Comparison of ENCODE assay signal across 18 cellular contexts in the genomic region with DNA sequence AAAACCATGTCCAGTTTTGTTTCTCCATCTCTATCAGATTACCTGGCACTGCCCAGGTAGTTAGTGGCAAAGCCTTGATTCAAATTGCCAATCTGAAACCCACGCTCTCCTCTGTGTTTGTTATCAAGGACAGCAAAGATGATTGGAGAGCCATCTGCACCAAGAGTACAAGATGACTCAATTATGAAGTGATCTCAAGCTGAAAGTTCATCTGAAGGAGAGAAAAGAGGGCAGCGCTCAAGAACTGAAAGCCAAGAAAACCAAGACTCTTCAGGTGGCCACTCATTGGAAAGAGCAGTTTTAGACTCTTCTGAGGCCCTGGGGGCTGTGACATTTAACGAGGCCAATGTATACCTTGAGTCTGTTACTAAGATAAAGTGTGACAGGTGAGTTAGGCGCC.
DNase-seq lines count a peak whose midpoint lies in the region; ATAC-seq lines count a peak whose summit lies in the region.
"Had no signal": no experiment of that assay in that cellular context is flagged by ENCODE, and none has a peak within 500 bp of the region (broad histone marks: within the 10 kb centered on the region; RNA-seq: fewer than 3 reads in every experiment).

No MANE protein-coding gene starts in this region.

- DNase-seq in HuH-7 (ENCODE audit: low spot score), result no peak
- DNase-seq in NK-92 treated with Interleukin-12 subunit alpha and Interleukin-12 subunit beta, amount 100 ng/mL, for 24 hours (lab: John Stamatoyannopoulos, UW), result no peak
- DNase-seq in DMS 273 (lab: John Stamatoyannopoulos, UW; ENCODE audit: unreplicated experiment), result no peak
- no peak for DNase-seq in cortex of kidney (lab: John Stamatoyannopoulos, UW)
- DNase-seq: activated naive CD4-positive, alpha-beta T cell treated with anti-CD3 and anti-CD28 coated beads, Interleukin-2, amount 10 ng/mL, durations not matched to agents 7 days and 5 days; effector CD4-positive, alpha-beta T cell; GM23248; NCI-H2029 treated with DMSO at 0.1 percent for 48 hours; NCI-H69; pancreas; stimulated activated naive B cell treated with anti-CD40 and anti-IgM and Interleukin-4, amounts not matched to agents 10 μg/mL and 1 μg/mL and 100 μg/mL, for 72 hours; upper lobe of left lung had no signal

- ATAC-seq in GM18508 (IDR thresholded peaks at IDR 0.05; ENCODE audit: insufficient read depth, unreplicated experiment), result peak; percentile 91
- ATAC-seq in GM19452 (IDR thresholded peaks at IDR 0.05; ENCODE audit: unreplicated experiment), result peak; percentile 78
- peak; percentile 85 for ATAC-seq in HG02884 (IDR thresholded peaks at IDR 0.05; ENCODE audit: unreplicated experiment)
- peak; percentile 77 for ATAC-seq in HG03565 (IDR thresholded peaks at IDR 0.05; ENCODE audit: unreplicated experiment)
- ATAC-seq: left lobe of liver, pancreas, WTC11 had no signal
